ENCODE assay signal across 12 cellular contexts in genomic region chr20:47758517-47759450, GRCh38. TPM values are rescaled to one million over a fixed set of nuclear protein-coding genes. Genes with fewer than 3 reads are reported as not detected.
DNase-seq lines count a peak whose midpoint lies in the region; ATAC-seq and TF ChIP-seq lines count a peak whose summit lies in the region.
"Had no signal": no experiment of that assay in that cellular context is flagged by ENCODE, and none has a peak within 500 bp of the region (broad histone marks: within the 10 kb centered on the region; RNA-seq: fewer than 3 reads in every experiment).

No MANE protein-coding gene starts in this region.

- no peak overlapping the region for H2AFZ ChIP-seq in H9 (ENCODE audit: low read length)

- H2BK120ac ChIP-seq in H9 (ENCODE audit: low read depth, low read length, poor library complexity, severe bottlenecking): no peak overlapping the region

- H3T11ph ChIP-seq in H9 (ENCODE audit: low read length): no peak overlapping the region

- 0 out of 7 replicates have a peak, but pooled peaks cover 0 to 3% (median 0%) of the 10 kb centered on the region in 3 experiments for H3K36me3 Mint-ChIP-seq in H9 (ENCODE audit: insufficient read depth in 1 of 3, low read depth in 3 of 3)
- H3K36me3 Mint-ChIP-seq: CD4-positive, alpha-beta memory T cell had no signal

- no peak overlapping the region for H2BK5ac ChIP-seq in H9 (ENCODE audit: insufficient read length, low read length)

- H2BK12ac ChIP-seq in H9 (ENCODE audit: insufficient read length, low read depth, low read length): no peak overlapping the region

- H3K27ac ChIP-seq in H9 (ENCODE audit: insufficient read length, low read depth, low read length) (no peak overlapping the region), RWPE1 (peak overlapping the region; percentile 57), ovary (peak overlapping the region in 1 of 2 donors; percentile 57)

- no peaks in the 10 kb centered on the region for H3K36me3 ChIP-seq in ovary

- TF ChIP-seq EP300 in ovary (IDR thresholded peaks at IDR 0.05): no peak

- CTCF ChIA-PET in GM10248 (lab: Yijun Ruan, JAX): no interaction called here
- CTCF ChIA-PET in RWPE1 (lab: Yijun Ruan, JAX): interaction anchor here (0.6 kb wide), 1 partner anchor 661 kb away, joined by 7 read pairs; no protein-coding TSS in a partner anchor

- TF ChIP-seq CTCF in GM10248 (IDR thresholded peaks at IDR 0.05; ENCODE audit: control extremely low read depth, extremely low read depth, low read depth, missing control alignments) (no peak), H9 (conservative IDR thresholded peaks at IDR 0.05) (no peak), RWPE1 (conservative IDR thresholded peaks at IDR 0.05; ENCODE audit: low read depth) (no peak), ovary (IDR thresholded peaks at IDR 0.05) (no peak)

- no peak overlapping the region for H2AK5ac ChIP-seq in H9 (ENCODE audit: insufficient read length, low read length)

- H3K9me3 ChIP-seq in H9 (ENCODE audit: control insufficient read depth, low read depth, low read length) (no peaks in the 10 kb centered on the region), ovary (no peaks in the 10 kb centered on the region)

- no peak overlapping the region for H2BK15ac ChIP-seq in H9 (ENCODE audit: low read depth, low read length)

- H3K9me3 Mint-ChIP-seq in H9: no peaks in the 10 kb centered on the region
- H3K9me3 Mint-ChIP-seq: CD4-positive, alpha-beta memory T cell had no signal

- no peak overlapping the region for H3K4me3 Mint-ChIP-seq in H9
- H3K4me3 Mint-ChIP-seq: CD4-positive, alpha-beta memory T cell had no signal

- WGBS in H9 (ENCODE audit: extremely low coverage, insufficient read length, low lambda C conversion rate): no CpG with 5 or more reads among the region's 21 CpGs
- 31 to 47% (median 35%) methylated on average over 21 of the region's 21 CpGs for WGBS in ovary, 3 donors

- no peak overlapping the region for H4K5ac ChIP-seq in H9 (ENCODE audit: insufficient read length, low read depth, low read length)

- no peaks in the 10 kb centered on the region for H4K20me1 ChIP-seq in H9 (ENCODE audit: control insufficient read depth, insufficient read depth, insufficient read length)

- no peak overlapping the region for H3K18ac ChIP-seq in H9 (ENCODE audit: insufficient read length, low read depth, low read length)

- H3K27me3 ChIP-seq in H9 (ENCODE audit: insufficient read depth, low read length) (no peaks in the 10 kb centered on the region), ovary (no peaks in the 10 kb centered on the region)

- H3K4me1 Mint-ChIP-seq in H9: peaks cover 45 to 61% of the 10 kb centered on the region in 2 experiments
- H3K4me1 Mint-ChIP-seq: CD4-positive, alpha-beta memory T cell had no signal

- no peak overlapping the region for H3K9ac ChIP-seq in H9 (ENCODE audit: extremely low read depth, insufficient read length, low read length)

- no peak overlapping the region for H2BK20ac ChIP-seq in H9 (ENCODE audit: low read depth, low read length, poor library complexity, severe bottlenecking)

- ATAC-seq in left colon: no peak

- H3K23ac ChIP-seq in H9 (ENCODE audit: insufficient read length, low read depth, low read length): no peak overlapping the region

- H3K4me1 ChIP-seq in H9 (ENCODE audit: insufficient read depth, low read length) (no peaks in the 10 kb centered on the region), ovary (ENCODE audit: insufficient read depth) (peaks cover 27% of the 10 kb centered on the region)

- H3K23me2 ChIP-seq in H9 (ENCODE audit: insufficient read length, low read depth, low read length, poor library complexity, severe bottlenecking): no peaks in the 10 kb centered on the region

- H3K4me3 ChIP-seq in ovary: no peak overlapping the region

- no peak overlapping the region for H3K4ac ChIP-seq in H9 (ENCODE audit: low read depth, low read length)

- DNase-seq in GM10248 (ENCODE audit: extremely low spot score) (peak; percentile 33), H9 (no peak), RWPE1 (ENCODE audit: low spot score) (no peak), ovary (peak; percentile 79 to 89 (median 80)), inferior parietal cortex (ENCODE audit: extremely low spot score) (no peak), NCI-H526 treated with DMSO at 0.1 percent for 48 hours (lab: John Stamatoyannopoulos, UW) (no peak), left colon (no peak)
- DNase-seq: CD4-positive, alpha-beta memory T cell; NCI-H1048; NCI-H2227 treated with DMSO at 0.1 percent for 48 hours; NCI-H524; SIG-M5 had no signal

- H3K4me2 ChIP-seq in H9 (ENCODE audit: insufficient read depth, insufficient read length, low read length): no peak overlapping the region

- H3K27me3 Mint-ChIP-seq in H9 (ENCODE audit: low read depth): no peaks in the 10 kb centered on the region; the same call in 1 of the 2 replicates

- no peak for TF ChIP-seq POLR2A in ovary (IDR thresholded peaks at IDR 0.05)

- H3K56ac ChIP-seq in H9 (ENCODE audit: insufficient read length, low read depth, low read length): no peak overlapping the region

- no peaks in the 10 kb centered on the region for H3K79me1 ChIP-seq in H9 (ENCODE audit: insufficient read depth, low read depth, low read length, poor library complexity, severe bottlenecking)

- H3K27ac Mint-ChIP-seq in H9: peak overlapping the region in 1 of 3 experiments; percentile 92; a peak in 3 of 7 replicates
- H3K27ac Mint-ChIP-seq: CD4-positive, alpha-beta memory T cell had no signal

- H4K8ac ChIP-seq in H9 (replicated peaks; ENCODE audit: insufficient read length, low read depth, low read length): no peak overlapping the region

- H4K91ac ChIP-seq in H9 (ENCODE audit: insufficient read length, low read depth, low read length): no peak overlapping the region

- intact Hi-C loops in ovary (cut with DNase I): no loop called here
- intact Hi-C loops in left colon (cut with DNase I, micrococcal nuclease): no loop called here

- H3K79me2 ChIP-seq in H9 (ENCODE audit: insufficient read depth, low read length): no peaks in the 10 kb centered on the region

- peak overlapping the region; percentile 70; the same call in 1 of the 2 replicates for H3K14ac ChIP-seq in H9 (ENCODE audit: insufficient read depth, low read length)

- POLR2A ChIA-PET in GM10248 (lab: Yijun Ruan, JAX): no interaction called here
- POLR2A ChIA-PET in RWPE1 (lab: Yijun Ruan, JAX; ENCODE audit: low non-redundant PET): no interaction called here

RNA-seq across cellular contexts. Expression of gene SULF2, which starts 26.5 kb away (rescaled TPM):
- total RNA-seq in H9 (2021) (30.9 and 31.2 TPM in 2 replicates), ovary (100 to 1,000 TPM; 128 to 423 (median 362) TPM), left colon (100 to 1,000 TPM; 124 to 177 TPM)
- polyA plus RNA-seq in ovary: 100 to 1,000 TPM; 170 to 406 TPM

Comparison
In these comparisons a context has a peak if more than half of its experiments do, and no peak if none do; other contexts are left out.
1. DNase-seq: peak in GM10248 (single experiment) and ovary (5 of 5); none in H9 (single experiment), RWPE1 (single experiment), inferior parietal cortex (single experiment), NCI-H526 treated with DMSO at 0.1 percent for 48 hours (single experiment) and left colon (0 of 2).